In genomic region chr4:154953691-154954090, GRCh38 we compare ENCODE assay signal across 13 cellular contexts.
A peak's percentile ranks its signal among the peaks of the same experiment; 100 is the strongest.
DNase-seq lines count a peak whose midpoint lies in the region; ATAC-seq lines count a peak whose summit lies in the region.
"Had no signal": no experiment of that assay in that cellular context is flagged by ENCODE, and none has a peak within 500 bp of the region (broad histone marks: within the 10 kb centered on the region; RNA-seq: fewer than 3 reads in every experiment).

No MANE protein-coding gene starts in this region.

- CTCF ChIA-PET in activated naive CD4-positive, alpha-beta T cell treated with anti-CD3 and anti-CD28 coated beads for 36 hours (lab: Charles Lee): no interaction called here

- no peak overlapping the region for H3K4me3 Mint-ChIP-seq in activated naive CD4-positive, alpha-beta T cell treated with anti-CD3 and anti-CD28 coated beads for 36 hours
- no peak overlapping the region for H3K4me3 Mint-ChIP-seq in effector memory CD8-positive, alpha-beta T cell
- H3K4me3 Mint-ChIP-seq: CD4-positive, alpha-beta memory T cell had no signal

- no peaks in the 10 kb centered on the region for H3K36me3 Mint-ChIP-seq in activated naive CD4-positive, alpha-beta T cell treated with anti-CD3 and anti-CD28 coated beads for 36 hours (ENCODE audit: low read depth)
- no peaks in the 10 kb centered on the region for H3K36me3 Mint-ChIP-seq in effector memory CD8-positive, alpha-beta T cell (ENCODE audit: insufficient read depth)
- H3K36me3 Mint-ChIP-seq: CD4-positive, alpha-beta memory T cell had no signal

- H3K4me1 Mint-ChIP-seq in activated naive CD4-positive, alpha-beta T cell treated with anti-CD3 and anti-CD28 coated beads for 36 hours (ENCODE audit: low read depth): no peaks in the 10 kb centered on the region
- H3K4me1 Mint-ChIP-seq in effector memory CD8-positive, alpha-beta T cell (ENCODE audit: low read depth in 2 of 2): no peaks in the 10 kb centered on the region
- H3K4me1 Mint-ChIP-seq: CD4-positive, alpha-beta memory T cell had no signal

- peak; percentile 23 for ATAC-seq in GM18520 (IDR thresholded peaks at IDR 0.05; ENCODE audit: unreplicated experiment)
- peak; percentile 50 for ATAC-seq in GM21723 (IDR thresholded peaks at IDR 0.05; ENCODE audit: unreplicated experiment)
- ATAC-seq in HG03457 (IDR thresholded peaks at IDR 0.05; ENCODE audit: unreplicated experiment): peak; percentile 52
- no peak for ATAC-seq in effector memory CD8-positive, alpha-beta T cell (replicated peaks)
- ATAC-seq: A549, HepG2 had no signal

- H3K27me3 Mint-ChIP-seq in activated naive CD4-positive, alpha-beta T cell treated with anti-CD3 and anti-CD28 coated beads for 36 hours (ENCODE audit: low read depth): no peaks in the 10 kb centered on the region
- no peaks in the 10 kb centered on the region for H3K27me3 Mint-ChIP-seq in effector memory CD8-positive, alpha-beta T cell
- H3K27me3 Mint-ChIP-seq: CD4-positive, alpha-beta memory T cell had no signal

- no peak overlapping the region for H3K27ac Mint-ChIP-seq in activated naive CD4-positive, alpha-beta T cell treated with anti-CD3 and anti-CD28 coated beads for 36 hours
- no peak overlapping the region for H3K27ac Mint-ChIP-seq in effector memory CD8-positive, alpha-beta T cell
- H3K27ac Mint-ChIP-seq: CD4-positive, alpha-beta memory T cell had no signal

- peaks cover 10% of the 10 kb centered on the region for H3K9me3 Mint-ChIP-seq in activated naive CD4-positive, alpha-beta T cell treated with anti-CD3 and anti-CD28 coated beads for 36 hours
- H3K9me3 Mint-ChIP-seq in effector memory CD8-positive, alpha-beta T cell: peaks cover 3 to 8% of the 10 kb centered on the region in 2 donors

- intact Hi-C loops in activated naive CD4-positive, alpha-beta T cell treated with anti-CD3 and anti-CD28 coated beads for 36 hours (cut with micrococcal nuclease): no loop called here

- DNase-seq in activated naive CD4-positive, alpha-beta T cell treated with anti-CD3 and anti-CD28 coated beads for 36 hours: no peak
- DNase-seq in effector memory CD8-positive, alpha-beta T cell: no peak
- DNase-seq in activated CD8-positive, alpha-beta memory T cell treated with anti-CD3 and anti-CD28 coated beads, Interleukin-2, amount 50 U/mL, for 48 hours: no peak
- DNase-seq in GF-D8 (lab: John Stamatoyannopoulos, UW): no peak
- DNase-seq: BE2C; CD4-positive, alpha-beta memory T cell; DMS79 treated with DMSO at 0.1 percent for 48 hours; EL had no signal
